ENCODE assay signal across 25 cellular contexts in genomic region chr20:17675519-17676377, GRCh38. TPM values are rescaled to one million over a fixed set of nuclear protein-coding genes. Genes with fewer than 3 reads are reported as not detected.
DNase-seq lines count a peak whose midpoint lies in the region; ATAC-seq, FAIRE-seq and TF ChIP-seq lines count a peak whose summit lies in the region.
"Had no signal": no experiment of that assay in that cellular context is flagged by ENCODE, and none has a peak within 500 bp of the region (broad histone marks: within the 10 kb centered on the region; RNA-seq: fewer than 3 reads in every experiment).

No MANE protein-coding gene starts in this region.

- H4K91ac ChIP-seq in trophoblast cell (ENCODE audit: low read depth, low read length) = no peak overlapping the region

- WGBS in trophoblast cell (ENCODE audit: extremely low coverage, insufficient coverage, insufficient read length) = no CpG with 5 or more reads among the region's 13 CpGs

- H3K36me3 Mint-ChIP-seq in CD4-positive, alpha-beta memory T cell = peaks cover 0 to 10% of the 10 kb centered on the region in 2 donors
- peaks cover 68% of the 10 kb centered on the region for H3K36me3 Mint-ChIP-seq in dendritic cell treated with granulocyte-macrophage colony-stimulating factor and Interleukin-4, amounts not matched to agents 40 ng/mL and 50 ng/mL, for 4 days (ENCODE audit: low read depth)
- peaks cover 4% of the 10 kb centered on the region for H3K36me3 Mint-ChIP-seq in natural killer cell treated with Interleukin-12 subunit alpha and Interleukin-12 subunit beta and Interleukin-15 and Interleukin-18, amount 100 ng/mL, for 72 hours

- H3K18ac ChIP-seq in trophoblast cell (ENCODE audit: low read length) = no peak overlapping the region

- peak overlapping the region in 4 of 7 donors; percentile 24 to 58 (median 34) for H3K27ac Mint-ChIP-seq in CD4-positive, alpha-beta memory T cell
- H3K27ac Mint-ChIP-seq in dendritic cell treated with granulocyte-macrophage colony-stimulating factor and Interleukin-4, amounts not matched to agents 40 ng/mL and 50 ng/mL, for 4 days = peak overlapping the region; percentile 19
- H3K27ac Mint-ChIP-seq in natural killer cell treated with Interleukin-12 subunit alpha and Interleukin-12 subunit beta and Interleukin-15 and Interleukin-18, amount 100 ng/mL, for 72 hours = peak overlapping the region in 1 of 2 donors; percentile 68

- no peaks in the 10 kb centered on the region for H3K27me3 Mint-ChIP-seq in CD4-positive, alpha-beta memory T cell
- H3K27me3 Mint-ChIP-seq in dendritic cell treated with granulocyte-macrophage colony-stimulating factor and Interleukin-4, amounts not matched to agents 40 ng/mL and 50 ng/mL, for 4 days = no peaks in the 10 kb centered on the region
- H3K27me3 Mint-ChIP-seq in natural killer cell treated with Interleukin-12 subunit alpha and Interleukin-12 subunit beta and Interleukin-15 and Interleukin-18, amount 100 ng/mL, for 72 hours = no peaks in the 10 kb centered on the region
- H3K27me3 Mint-ChIP-seq: CD8-positive, alpha-beta memory T cell; effector memory CD8-positive, alpha-beta T cell had no signal

- no peak overlapping the region for H3K14ac ChIP-seq in trophoblast cell (ENCODE audit: low read length)

- CTCF ChIA-PET in CD4-positive, alpha-beta memory T cell (lab: Charles Lee; ENCODE audit: partially characterized antibody) = interaction anchor here (1.1 kb wide), 1 partner anchor 170 kb away, joined by 3 read pairs; no protein-coding TSS in a partner anchor

- intact Hi-C loops in CD4-positive, alpha-beta memory T cell (cut with micrococcal nuclease) = no loop called here
- intact Hi-C loops in dendritic cell treated with granulocyte-macrophage colony-stimulating factor and Interleukin-4, amounts not matched to agents 40 ng/mL and 50 ng/mL, for 4 days (cut with micrococcal nuclease) = no loop called here
- intact Hi-C loops in kidney (cut with DNase I) = no loop called here

- no peak overlapping the region for H4K8ac ChIP-seq in trophoblast cell (ENCODE audit: low read depth, low read length)

- TF ChIP-seq POLR2A in NB4 (IDR thresholded peaks at IDR 0.05; ENCODE audit: extremely low read depth, insufficient read length) = no peak

- H3K9ac ChIP-seq in trophoblast cell (ENCODE audit: low read length) (no peak overlapping the region), kidney (ENCODE audit: low read length in 2 of 2) (no peak overlapping the region)

- H3K79me1 ChIP-seq in trophoblast cell (ENCODE audit: low read length) = peaks cover 3% of the 10 kb centered on the region

- no peak overlapping the region for H2BK12ac ChIP-seq in trophoblast cell (ENCODE audit: low read length)

- no peak overlapping the region for H3K4me3 ChIP-seq in CD4-positive, alpha-beta memory T cell (ENCODE audit: low read length in 2 of 2)
- H3K4me3 ChIP-seq in NB4 (ENCODE audit: low read depth, low read length) (no peak overlapping the region), trophoblast cell (ENCODE audit: low read depth, low read length) (no peak overlapping the region), kidney (ENCODE audit: low read length in 2 of 2) (no peak overlapping the region)
- H3K4me3 ChIP-seq: esophagus squamous epithelium, left lung had no signal

- DNase-seq in CD4-positive, alpha-beta memory T cell = no peak
- DNase-seq in NB4 (ENCODE audit: low read depth) = peak; percentile 33
- no peak for DNase-seq in trophoblast cell
- no peak for DNase-seq in kidney
- no peak for DNase-seq in mesenteric fat pad (ENCODE audit: low spot score)
- no peak for DNase-seq in natural killer cell treated with Interleukin-12 subunit alpha and Interleukin-12 subunit beta and Interleukin-15 and Interleukin-18, amount 100 ng/mL, for 72 hours (ENCODE audit: low spot score)
- DNase-seq: CD8-positive, alpha-beta memory T cell; cerebellar nuclear complex; DMS53; effector memory CD8-positive, alpha-beta T cell; esophagus squamous epithelium; GOT3; KBM-7; left lung; NCI-H187; NCI-H774; PC-3; SIG-M5 had no signal

- ATAC-seq in GM21367 (IDR thresholded peaks at IDR 0.05; ENCODE audit: unreplicated experiment) = no peak
- ATAC-seq in natural killer cell treated with Interleukin-12 subunit alpha and Interleukin-12 subunit beta and Interleukin-15 and Interleukin-18, amount 100 ng/mL, for 72 hours = no peak
- ATAC-seq: effector memory CD8-positive, alpha-beta T cell; left lung; PC-3 had no signal

- peak overlapping the region; percentile 56 for H3K4ac ChIP-seq in trophoblast cell (ENCODE audit: low read depth, low read length)

- FAIRE-seq in kidney (lab: Jason Lieb, UNC) = no peak

- POLR2A ChIA-PET in CD4-positive, alpha-beta memory T cell (lab: Charles Lee; ENCODE audit: partially characterized antibody) = no interaction called here

- H3K9me3 Mint-ChIP-seq in CD4-positive, alpha-beta memory T cell = no peaks in the 10 kb centered on the region
- H3K9me3 Mint-ChIP-seq in dendritic cell treated with granulocyte-macrophage colony-stimulating factor and Interleukin-4, amounts not matched to agents 40 ng/mL and 50 ng/mL, for 4 days = no peaks in the 10 kb centered on the region
- no peaks in the 10 kb centered on the region for H3K9me3 Mint-ChIP-seq in natural killer cell treated with Interleukin-12 subunit alpha and Interleukin-12 subunit beta and Interleukin-15 and Interleukin-18, amount 100 ng/mL, for 72 hours
- H3K9me3 Mint-ChIP-seq: CD8-positive, alpha-beta memory T cell; effector memory CD8-positive, alpha-beta T cell had no signal

- H2AK5ac ChIP-seq in trophoblast cell (ENCODE audit: low read length) = no peak overlapping the region

- no peak overlapping the region for H3K4me3 Mint-ChIP-seq in CD4-positive, alpha-beta memory T cell
- no peak overlapping the region for H3K4me3 Mint-ChIP-seq in dendritic cell treated with granulocyte-macrophage colony-stimulating factor and Interleukin-4, amounts not matched to agents 40 ng/mL and 50 ng/mL, for 4 days
- no peak overlapping the region for H3K4me3 Mint-ChIP-seq in natural killer cell treated with Interleukin-12 subunit alpha and Interleukin-12 subunit beta and Interleukin-15 and Interleukin-18, amount 100 ng/mL, for 72 hours
- H3K4me3 Mint-ChIP-seq: effector memory CD8-positive, alpha-beta T cell had no signal

- no peak overlapping the region for H4K12ac ChIP-seq in trophoblast cell (ENCODE audit: low read depth, low read length)

- H3K4me1 Mint-ChIP-seq in CD4-positive, alpha-beta memory T cell = peaks cover 11 to 29% (median 22%) of the 10 kb centered on the region in 4 donors
- H3K4me1 Mint-ChIP-seq in dendritic cell treated with granulocyte-macrophage colony-stimulating factor and Interleukin-4, amounts not matched to agents 40 ng/mL and 50 ng/mL, for 4 days (ENCODE audit: low read depth) = peaks cover 78% of the 10 kb centered on the region
- peaks cover 52 to 54% of the 10 kb centered on the region in 2 donors for H3K4me1 Mint-ChIP-seq in natural killer cell treated with Interleukin-12 subunit alpha and Interleukin-12 subunit beta and Interleukin-15 and Interleukin-18, amount 100 ng/mL, for 72 hours (ENCODE audit: low read depth in 2 of 2)

- H3K23ac ChIP-seq in trophoblast cell (ENCODE audit: low read length) = no peak overlapping the region

- TF ChIP-seq CTCF in NB4 (IDR thresholded peaks at IDR 0.05; ENCODE audit: low read depth, low read length) (no peak), kidney (IDR thresholded peaks at IDR 0.05; ENCODE audit: borderline replicate concordance, extremely low read depth, insufficient read depth) (no peak)

- H3K27ac ChIP-seq in CD4-positive, alpha-beta memory T cell (ENCODE audit: low read depth, low read length) = no peak overlapping the region
- H3K27ac ChIP-seq in trophoblast cell (ENCODE audit: low read depth, low read length) (no peak overlapping the region), kidney (ENCODE audit: low read depth in 2 of 2, low read length in 2 of 2) (no peak overlapping the region)
- H3K27ac ChIP-seq: left lung, neutrophil had no signal

- no peaks in the 10 kb centered on the region for H3K36me3 ChIP-seq in CD4-positive, alpha-beta memory T cell (ENCODE audit: insufficient read depth, low read length)
- peaks cover 30 to 41% of the 10 kb centered on the region in 2 experiments for H3K36me3 ChIP-seq in trophoblast cell (ENCODE audit: control insufficient read depth in 1 of 2, insufficient read depth in 2 of 2, low read length in 2 of 2)
- peaks cover 2 to 14% of the 10 kb centered on the region in 2 donors for H3K36me3 ChIP-seq in kidney (ENCODE audit: control insufficient read depth in 1 of 2, insufficient read depth in 2 of 2, low read length in 2 of 2)
- H3K36me3 ChIP-seq: neutrophil had no signal

- H3K27me3 ChIP-seq in CD4-positive, alpha-beta memory T cell (ENCODE audit: insufficient read depth, low read length) = no peaks in the 10 kb centered on the region
- no peaks in the 10 kb centered on the region for H3K27me3 ChIP-seq in trophoblast cell (ENCODE audit: insufficient read depth, low read length)
- H3K27me3 ChIP-seq: esophagus squamous epithelium, left lung, neutrophil had no signal

- H2BK5ac ChIP-seq in trophoblast cell (ENCODE audit: low read depth, low read length, poor library complexity) = no peak overlapping the region

- no peak overlapping the region for H2AFZ ChIP-seq in trophoblast cell (ENCODE audit: insufficient read depth, low read length, poor library complexity)

- peaks cover 13% of the 10 kb centered on the region for H3K4me1 ChIP-seq in CD4-positive, alpha-beta memory T cell (ENCODE audit: insufficient read depth, low read length)
- peaks cover 10 to 16% of the 10 kb centered on the region in 2 experiments for H3K4me1 ChIP-seq in trophoblast cell (ENCODE audit: control insufficient read depth in 1 of 2, insufficient read depth in 2 of 2, low read length in 2 of 2)
- peaks cover 12 to 15% of the 10 kb centered on the region in 2 donors for H3K4me1 ChIP-seq in kidney (ENCODE audit: control insufficient read depth in 1 of 2, insufficient read depth in 1 of 2, low read depth in 1 of 2, low read length in 2 of 2)

- no peaks in the 10 kb centered on the region for H3K9me3 ChIP-seq in CD4-positive, alpha-beta memory T cell (ENCODE audit: control insufficient read depth in 1 of 2, low read length in 2 of 2)
- H3K9me3 ChIP-seq in trophoblast cell (ENCODE audit: insufficient read depth, low read depth, low read length) = no peaks in the 10 kb centered on the region
- H3K9me3 ChIP-seq in kidney (ENCODE audit: control insufficient read depth in 1 of 2, low read length in 2 of 2) = no peaks in the 10 kb centered on the region
- H3K9me3 ChIP-seq: esophagus squamous epithelium, left lung, neutrophil had no signal

- peaks cover 13% of the 10 kb centered on the region for H3K79me2 ChIP-seq in trophoblast cell (ENCODE audit: control insufficient read depth, insufficient read depth, low read length, poor library complexity)

- H2BK120ac ChIP-seq in trophoblast cell (ENCODE audit: insufficient read depth, low read length, poor library complexity) = no peak overlapping the region

- H3K4me2 ChIP-seq in trophoblast cell (ENCODE audit: low read length) = no peak overlapping the region

RNA-seq across cellular contexts. Expression of gene RRBP1, which starts 6.3 kb away (rescaled TPM):
- 10 to 100 TPM; 28.0 to 33.7 TPM for total RNA-seq in CD4-positive, alpha-beta memory T cell
- polyA plus RNA-seq in CD4-positive, alpha-beta memory T cell = 10 to 100 TPM in 1 of 2 donors, under 1 TPM in 1; 0.63 to 13.9 TPM
- 231 and 244 TPM in 2 replicates for polyA plus RNA-seq in trophoblast cell (2013)
- total RNA-seq in kidney (231 TPM), mesenteric fat pad (170 TPM)
- polyA plus RNA-seq in kidney (ENCODE audit: insufficient read depth, low read depth, low replicate concordance) = 83.4 TPM
- total RNA-seq in natural killer cell treated with Interleukin-12 subunit alpha and Interleukin-12 subunit beta and Interleukin-15 and Interleukin-18, amount 100 ng/mL, for 72 hours = 100 to 1,000 TPM; 113 to 134 TPM

RNA-seq across cellular contexts. Expression of gene BANF2, which starts 24.0 kb away (rescaled TPM):
- total RNA-seq in CD4-positive, alpha-beta memory T cell = not detected
- polyA plus RNA-seq in CD4-positive, alpha-beta memory T cell = not detected
- not detected in 2 replicates for polyA plus RNA-seq in trophoblast cell (2013)
- total RNA-seq in kidney (not detected), mesenteric fat pad (not detected)
- not detected for polyA plus RNA-seq in kidney (ENCODE audit: insufficient read depth, low read depth, low replicate concordance)
- total RNA-seq in natural killer cell treated with Interleukin-12 subunit alpha and Interleukin-12 subunit beta and Interleukin-15 and Interleukin-18, amount 100 ng/mL, for 72 hours = not detected
- total RNA-seq: CD8-positive, alpha-beta memory T cell; esophagus squamous epithelium; glomerular endothelial cell; left lung; PC-3; right cardiac atrium; T-helper 1 cell treated with Interleukin-12 subunit alpha and Interleukin-12 subunit beta and Interleukin-4 antibody, amounts not matched to agents 30 ng/mL and 1 ng/mL, for 36 hours; temporal lobe had no signal
- polyA plus RNA-seq: CD8-positive, alpha-beta memory T cell; right cardiac atrium had no signal
